Comparison of ENCODE assay signal across 8 cellular contexts in the genomic region with DNA sequence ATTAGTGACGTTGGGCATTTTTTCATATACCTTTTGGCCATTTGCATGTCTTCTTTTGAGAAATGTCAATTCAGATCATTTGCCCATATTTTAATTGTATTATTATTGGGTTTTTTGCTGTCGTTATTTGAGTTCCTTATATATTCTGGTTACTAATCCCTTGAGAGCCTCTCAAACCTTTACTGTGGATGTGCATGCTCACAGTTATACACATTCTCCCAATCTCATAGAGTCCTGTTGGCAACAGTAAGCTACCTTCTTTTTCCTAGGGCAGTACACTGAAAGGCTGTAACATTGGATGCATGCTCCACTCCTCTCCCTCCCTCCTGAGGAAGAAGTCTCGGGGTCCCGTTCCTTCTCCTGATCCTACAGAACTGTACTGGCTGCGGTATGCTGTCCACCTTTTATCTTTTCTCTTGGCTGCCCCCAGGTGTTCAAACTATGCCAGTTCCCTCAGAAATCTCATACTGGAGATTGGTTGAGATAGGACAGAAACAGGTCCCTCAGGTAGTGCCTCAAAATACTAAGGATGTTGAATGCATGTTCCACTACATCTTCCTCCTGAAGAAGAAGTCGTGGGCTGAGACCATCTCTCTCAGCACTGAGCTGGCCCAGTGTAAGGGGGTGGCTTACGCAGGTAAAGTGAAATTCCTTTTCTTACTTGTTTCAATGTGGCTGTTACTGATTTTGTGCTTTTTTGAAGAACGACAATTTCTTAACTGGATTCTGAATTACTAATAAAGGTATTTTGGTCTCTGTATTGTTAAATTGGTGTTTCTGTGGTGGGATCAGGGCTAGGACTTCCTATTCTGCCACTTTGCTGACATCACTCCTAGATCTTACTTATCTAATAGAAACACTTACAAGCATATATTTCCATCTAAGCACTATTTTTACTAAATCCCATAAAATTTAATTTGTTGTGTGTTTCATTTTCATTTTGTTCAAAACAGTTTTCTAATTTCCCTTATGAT.
DNase-seq lines count a peak whose midpoint lies in the region; ATAC-seq and TF ChIP-seq lines count a peak whose summit lies in the region.

No MANE protein-coding gene starts in this region.

- CTCF ChIA-PET in HEK293T (lab: Yijun Ruan, JAX): interaction anchor here (0.6 to 0.7 kb wide), 2 partner anchors 37 to 63 kb away, joined by 3 read pairs; no protein-coding TSS in a partner anchor
- CTCF ChIA-PET in activated CD8-positive, alpha-beta memory T cell treated with anti-CD3 and anti-CD28 coated beads, Interleukin-2, amount 10 ng/mL, durations not matched to agents 7 days and 5 days (lab: Charles Lee): interaction anchor here (1.4 kb wide), 1 partner anchor 149 kb away, joined by 6 read pairs; no protein-coding TSS in a partner anchor

- H3K4me3 ChIP-seq in fibroblast of mammary gland (ENCODE audit: control insufficient read depth, low read depth, low read length) (no peak overlapping the region), retinal pigment epithelial cell (ENCODE audit: low read length) (no peak overlapping the region)

- no peak overlapping the region for H3K27ac Mint-ChIP-seq in activated CD8-positive, alpha-beta memory T cell treated with anti-CD3 and anti-CD28 coated beads, Interleukin-2, amount 10 ng/mL, durations not matched to agents 7 days and 5 days

- peak overlapping the region; percentile 9 for H3K4me3 Mint-ChIP-seq in activated CD8-positive, alpha-beta memory T cell treated with anti-CD3 and anti-CD28 coated beads, Interleukin-2, amount 10 ng/mL, durations not matched to agents 7 days and 5 days

- intact Hi-C loops in sciatic nerve (cut with DNase I): no loop called here

- POLR2A ChIA-PET in HEK293T (lab: Yijun Ruan, JAX): interaction anchor here (1.4 kb wide), 1 partner anchor 148 kb away, joined by 3 read pairs; no protein-coding TSS in a partner anchor

- peak; percentile 93 for ATAC-seq in activated CD8-positive, alpha-beta memory T cell treated with anti-CD3 and anti-CD28 coated beads, Interleukin-2, amount 10 ng/mL, durations not matched to agents 7 days and 5 days
- no peak for ATAC-seq in sciatic nerve

- no peaks in the 10 kb centered on the region for H3K27me3 Mint-ChIP-seq in activated CD8-positive, alpha-beta memory T cell treated with anti-CD3 and anti-CD28 coated beads, Interleukin-2, amount 10 ng/mL, durations not matched to agents 7 days and 5 days

- H3K36me3 Mint-ChIP-seq in activated CD8-positive, alpha-beta memory T cell treated with anti-CD3 and anti-CD28 coated beads, Interleukin-2, amount 10 ng/mL, durations not matched to agents 7 days and 5 days: peaks cover 1% of the 10 kb centered on the region

- H3K9me3 Mint-ChIP-seq in activated CD8-positive, alpha-beta memory T cell treated with anti-CD3 and anti-CD28 coated beads, Interleukin-2, amount 10 ng/mL, durations not matched to agents 7 days and 5 days (ENCODE audit: low read depth): peaks cover 2% of the 10 kb centered on the region

- peaks cover 13% of the 10 kb centered on the region for H3K4me1 Mint-ChIP-seq in activated CD8-positive, alpha-beta memory T cell treated with anti-CD3 and anti-CD28 coated beads, Interleukin-2, amount 10 ng/mL, durations not matched to agents 7 days and 5 days

- peak; percentile 50 for TF ChIP-seq CTCF in fibroblast of mammary gland (conservative IDR thresholded peaks at IDR 0.05; ENCODE audit: control insufficient read depth, insufficient read depth, low read depth, low read length)
- peak; percentile 47 for TF ChIP-seq CTCF in retinal pigment epithelial cell (conservative IDR thresholded peaks at IDR 0.05; ENCODE audit: low read depth, low read length)

- DNase-seq in NCI-H2196 (lab: John Stamatoyannopoulos, UW; ENCODE audit: unreplicated experiment) (peak; percentile 30), NCI-H2196 treated with DMSO at 0.1 percent for 48 hours (lab: John Stamatoyannopoulos, UW; ENCODE audit: unreplicated experiment) (no peak), HEK293T (ENCODE audit: extremely low spot score) (peak; percentile 61), NCI-H524 (lab: John Stamatoyannopoulos, UW) (peak; percentile 24 to 76), fibroblast of mammary gland (ENCODE audit: low read depth) (peak; percentile 31), retinal pigment epithelial cell (ENCODE audit: low read depth) (peak; percentile 1), sciatic nerve (ENCODE audit: low spot score) (no peak)
- DNase-seq in activated CD8-positive, alpha-beta memory T cell treated with anti-CD3 and anti-CD28 coated beads, Interleukin-2, amount 10 ng/mL, durations not matched to agents 7 days and 5 days: peak; percentile 66

TF ChIP-seq in HEK293T, 16 proteins besides CTCF, POLR2A, EP300 and RAD21:
- TF ChIP-seq ARNT (IDR thresholded peaks at IDR 0.05) (no peak), CTBP1 (IDR thresholded peaks at IDR 0.05; ENCODE audit: borderline replicate concordance) (no peak), SP1 (IDR thresholded peaks at IDR 0.05) (no peak), BHLHE40 (IDR thresholded peaks at IDR 0.05; ENCODE audit: borderline replicate concordance) (no peak), NFRKB (IDR thresholded peaks at IDR 0.05) (no peak), SUZ12 (IDR thresholded peaks at IDR 0.05) (no peak), TARDBP (IDR thresholded peaks at IDR 0.05) (no peak), L3MBTL2 (conservative IDR thresholded peaks at IDR 0.05) (no peak), FOXK2 (IDR thresholded peaks at IDR 0.05) (no peak), ELF4 (IDR thresholded peaks at IDR 0.05) (no peak), ZNF384 (IDR thresholded peaks at IDR 0.05) (no peak), LEF1 (IDR thresholded peaks at IDR 0.05; ENCODE audit: borderline replicate concordance) (no peak), FOXA1 (IDR thresholded peaks at IDR 0.05) (no peak), FOXM1 (IDR thresholded peaks at IDR 0.05; ENCODE audit: borderline replicate concordance) (no peak), HDGF (IDR thresholded peaks at IDR 0.05; ENCODE audit: borderline replicate concordance) (no peak)
- TF ChIP-seq, protein P1, sequence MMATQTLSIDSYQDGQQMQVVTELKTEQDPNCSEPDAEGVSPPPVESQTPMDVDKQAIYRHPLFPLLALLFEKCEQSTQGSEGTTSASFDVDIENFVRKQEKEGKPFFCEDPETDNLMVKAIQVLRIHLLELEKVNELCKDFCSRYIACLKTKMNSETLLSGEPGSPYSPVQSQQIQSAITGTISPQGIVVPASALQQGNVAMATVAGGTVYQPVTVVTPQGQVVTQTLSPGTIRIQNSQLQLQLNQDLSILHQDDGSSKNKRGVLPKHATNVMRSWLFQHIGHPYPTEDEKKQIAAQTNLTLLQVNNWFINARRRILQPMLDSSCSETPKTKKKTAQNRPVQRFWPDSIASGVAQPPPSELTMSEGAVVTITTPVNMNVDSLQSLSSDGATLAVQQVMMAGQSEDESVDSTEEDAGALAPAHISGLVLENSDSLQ (IDR thresholded peaks at IDR 0.05): no peak

Comparison
In these comparisons a context has a peak if more than half of its experiments do, and no peak if none do; other contexts are left out.
1. DNase-seq: peak in NCI-H2196 (single experiment), HEK293T (single experiment), NCI-H524 (2 of 2), activated CD8-positive, alpha-beta memory T cell treated with anti-CD3 and anti-CD28 coated beads, Interleukin-2, amount 10 ng/mL, durations not matched to agents 7 days and 5 days (single experiment), fibroblast of mammary gland (single experiment) and retinal pigment epithelial cell (single experiment); none in NCI-H2196 treated with DMSO at 0.1 percent for 48 hours (single experiment) and sciatic nerve (single experiment).